In the genomic region with DNA sequence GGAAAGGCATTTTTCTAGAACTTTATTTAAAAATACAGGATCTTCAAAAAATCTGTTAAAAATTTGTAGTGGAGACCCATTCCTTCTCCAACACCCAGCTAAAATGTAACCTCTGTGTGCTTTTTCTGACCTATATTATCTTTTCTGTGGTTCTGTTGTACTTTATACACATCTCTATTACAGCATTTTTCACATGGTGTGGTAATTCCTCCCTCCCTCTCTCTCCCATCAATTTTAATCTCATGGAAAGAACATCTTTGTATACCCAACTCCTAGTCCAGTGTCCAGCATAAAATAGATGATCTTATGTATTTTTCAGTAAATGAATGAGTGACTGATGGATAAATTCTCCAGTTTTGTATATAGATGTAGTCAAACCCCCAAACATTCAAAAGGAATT, we compare ENCODE assay signal across 7 cellular contexts.
"Had no signal": no experiment of that assay in that cellular context is flagged by ENCODE, and none has a peak within 500 bp of the region (broad histone marks: within the 10 kb centered on the region; RNA-seq: fewer than 3 reads in every experiment).

No MANE protein-coding gene starts in this region.

- DNase-seq: HFFc6, KBM-7 had no signal

- ATAC-seq: GM23338, HCT116 had no signal

- H3K9me3 ChIP-seq: HAP-1 had no signal

- H3K4me2 ChIP-seq: GM23338, KMS-11 had no signal

- H3K27ac ChIP-seq: HL-60, KMS-11 had no signal

- H3K36me3 ChIP-seq: HAP-1 had no signal

- H2AFZ ChIP-seq: GM23338 had no signal

- H3K4me3 ChIP-seq: GM23338, HAP-1 had no signal

- H3K9ac ChIP-seq: KMS-11 had no signal
